ENCODE assay signal across 1 cellular context in genomic region chr17:81515530-81516041, GRCh38.
TF ChIP-seq lines count a peak whose summit lies in the region.

No MANE protein-coding gene starts in this region.

TF ChIP-seq in WTC11, 78 proteins besides CTCF, POLR2A, EP300 and RAD21 (continued from another document):
- no peak for TF ChIP-seq STAT6 (CRISPR knock-in tag; conservative IDR thresholded peaks at IDR 0.05; ENCODE audit: low read depth)
